In genomic region chrX:5113128-5113527, GRCh38 we compare ENCODE assay signal across 9 cellular contexts.
DNase-seq lines count a peak whose midpoint lies in the region; TF ChIP-seq lines count a peak whose summit lies in the region.
"Had no signal": no experiment of that assay in that cellular context is flagged by ENCODE, and none has a peak within 500 bp of the region (broad histone marks: within the 10 kb centered on the region; RNA-seq: fewer than 3 reads in every experiment).

No MANE protein-coding gene starts in this region.

- no peaks in the 10 kb centered on the region for H3K79me2 ChIP-seq in smooth muscle cell (ENCODE audit: low read depth)

- no peak overlapping the region for H2AFZ ChIP-seq in smooth muscle cell (ENCODE audit: low read depth)

- H3K27ac ChIP-seq in smooth muscle cell (ENCODE audit: low read depth) (no peak overlapping the region), coronary artery (no peak overlapping the region)
- H3K27ac ChIP-seq: BLaER1 had no signal

- H3K36me3 ChIP-seq in smooth muscle cell (ENCODE audit: low read depth), result no peaks in the 10 kb centered on the region
- H3K36me3 ChIP-seq: BLaER1 had no signal

- H3K27me3 ChIP-seq in smooth muscle cell (ENCODE audit: low read depth), result no peaks in the 10 kb centered on the region
- H3K27me3 ChIP-seq: BLaER1 had no signal

- H3K4me3 ChIP-seq in smooth muscle cell (no peak overlapping the region), coronary artery (no peak overlapping the region)
- H3K4me3 ChIP-seq: BLaER1 had no signal

- no peaks in the 10 kb centered on the region for H3K4me1 ChIP-seq in smooth muscle cell (ENCODE audit: low read depth)

- no peak overlapping the region for H3K9ac ChIP-seq in smooth muscle cell (ENCODE audit: low read depth)
- H3K9ac ChIP-seq: BLaER1 had no signal

- WGBS in smooth muscle cell (ENCODE audit: low lambda C conversion rate), result 61% methylated on average over 6 of the region's 6 CpGs

- no peaks in the 10 kb centered on the region for H4K20me1 ChIP-seq in smooth muscle cell (ENCODE audit: low read depth)
- H4K20me1 ChIP-seq: BLaER1 had no signal

- TF ChIP-seq POLR2A in erythroblast (IDR thresholded peaks at IDR 0.05; ENCODE audit: low read length), result no peak

- H3K4me2 ChIP-seq in smooth muscle cell, result no peak overlapping the region
- H3K4me2 ChIP-seq: BLaER1 had no signal

- no peaks in the 10 kb centered on the region for H3K9me3 ChIP-seq in smooth muscle cell (replicated peaks; ENCODE audit: low read depth)
- H3K9me3 ChIP-seq: BLaER1 had no signal

- DNase-seq in NCI-H510A treated with DMSO at 0.1 percent for 48 hours (lab: John Stamatoyannopoulos, UW) (peak; percentile 16), NCI-H510A (lab: John Stamatoyannopoulos, UW) (no peak), NCI-H748 (lab: John Stamatoyannopoulos, UW; ENCODE audit: unreplicated experiment) (peak; percentile 44), erythroblast (lab: John Stamatoyannopoulos, UW) (peak; percentile 11 to 24), smooth muscle cell (lab: John Stamatoyannopoulos, UW; ENCODE audit: unreplicated experiment) (no peak), coronary artery (ENCODE audit: low spot score) (no peak), occipital lobe (lab: John Stamatoyannopoulos, UW) (no peak), islet precursor cell (no peak)

- no peaks in the 10 kb centered on the region for H3F3A ChIP-seq in smooth muscle cell (ENCODE audit: low read depth)

- TF ChIP-seq CTCF in smooth muscle cell (IDR thresholded peaks at IDR 0.05; ENCODE audit: borderline replicate concordance, insufficient read depth, poor library complexity, severe bottlenecking) (peak; percentile 53), coronary artery (IDR thresholded peaks at IDR 0.05) (no peak)

Comparison
In these comparisons a context has a peak if more than half of its experiments do, and no peak if none do; other contexts are left out.
1. DNase-seq: peak in NCI-H510A treated with DMSO at 0.1 percent for 48 hours (single experiment), NCI-H748 (single experiment) and erythroblast (2 of 2); none in NCI-H510A (single experiment), smooth muscle cell (single experiment), coronary artery (single experiment), occipital lobe (single experiment) and islet precursor cell (single experiment).